1 cellular context compared by ENCODE assay signal in genomic region chr19:4589579-4590410, GRCh38.
TF ChIP-seq lines count a peak whose summit lies in the region.

No MANE protein-coding gene starts in this region.

TF ChIP-seq in K562, 482 proteins besides CTCF, POLR2A, EP300 and RAD21 (continues in another document):
- TF ChIP-seq ATF7 (IDR thresholded peaks at IDR 0.05), result 0 out of 2 replicates have a peak, but pooled peaks have one; percentile 42
- TF ChIP-seq ELF1 (tag; IDR thresholded peaks at IDR 0.05), result 0 out of 2 replicates have a peak, but pooled peaks have one; percentile 17
- TF ChIP-seq FOXK2 (conservative IDR thresholded peaks at IDR 0.05 in 1 of 2, IDR thresholded peaks at IDR 0.05 in 1 of 2; ENCODE audit: low read depth in 2 of 2), result 0 out of 4 replicates have a peak, but pooled peaks of 1 of the 2 experiments have one; percentile 41
- peak; percentile 91 for TF ChIP-seq ZFP36 (IDR thresholded peaks at IDR 0.05; ENCODE audit: low read depth, low read length, partially characterized antibody)
- peak; percentile 24; the same call in 1 of the 2 replicates for TF ChIP-seq CTBP1 (IDR thresholded peaks at IDR 0.05; ENCODE audit: borderline replicate concordance)
- TF ChIP-seq MEIS2 (IDR thresholded peaks at IDR 0.05; ENCODE audit: partially characterized antibody), result peak; percentile 56
- TF ChIP-seq MEF2D (tag; conservative IDR thresholded peaks at IDR 0.05; ENCODE audit: low read depth), result no peak
- peak; percentile 57 for TF ChIP-seq PKNOX1 (IDR thresholded peaks at IDR 0.05)
- TF ChIP-seq CTCFL (IDR thresholded peaks at IDR 0.05; ENCODE audit: borderline replicate concordance, insufficient read depth, low read depth, low read length, poor library complexity, severe bottlenecking), result peak; percentile 90
- TF ChIP-seq SMC3 (conservative IDR thresholded peaks at IDR 0.05; ENCODE audit: insufficient read depth, low read depth, low read length), result peak; percentile 45
- 0 out of 2 replicates have a peak, but pooled peaks have one; percentile 6 for TF ChIP-seq JUN (IDR thresholded peaks at IDR 0.05; ENCODE audit: borderline replicate concordance, low read depth, low read length)
- no peak for TF ChIP-seq JUN (CRISPR knock-in tag; IDR thresholded peaks at IDR 0.05; ENCODE audit: borderline replicate concordance)
- TF ChIP-seq ZBTB7A (IDR thresholded peaks at IDR 0.05; ENCODE audit: borderline replicate concordance, control insufficient read depth, low read depth, low read length), result peak; percentile 89
- TF ChIP-seq CREB1 (IDR thresholded peaks at IDR 0.05), result no peak; the same call in 1 of the 2 replicates
- peak; percentile 41; the same call in 1 of the 2 replicates for TF ChIP-seq CREB1 (CRISPR knock-in tag; IDR thresholded peaks at IDR 0.05)
- TF ChIP-seq ATF1 (CRISPR knock-in tag; IDR thresholded peaks at IDR 0.05), result no peak
- TF ChIP-seq ATF1 (tag; IDR thresholded peaks at IDR 0.05), result 0 out of 2 replicates have a peak, but pooled peaks have one; percentile 13
- peak; percentile 59 for TF ChIP-seq BCOR (IDR thresholded peaks at IDR 0.05)
- no peak for TF ChIP-seq SETDB1 (IDR thresholded peaks at IDR 0.05; ENCODE audit: low read length)
- TF ChIP-seq ZZZ3 (IDR thresholded peaks at IDR 0.05), result no peak
- TF ChIP-seq TOE1 (IDR thresholded peaks at IDR 0.05; ENCODE audit: borderline replicate concordance), result 0 out of 2 replicates have a peak, but pooled peaks have one; percentile 21
- TF ChIP-seq TOE1 (CRISPR knock-in tag; IDR thresholded peaks at IDR 0.05; ENCODE audit: borderline replicate concordance, low read depth), result no peak
- no peak for TF ChIP-seq GABPB2 (CRISPR knock-in tag; conservative IDR thresholded peaks at IDR 0.05)
- 0 out of 2 replicates have a peak, but pooled peaks have one; percentile 38 for TF ChIP-seq JUND (IDR thresholded peaks at IDR 0.05; ENCODE audit: borderline replicate concordance, low read depth, low read length)
- TF ChIP-seq JUND (tag; IDR thresholded peaks at IDR 0.05; ENCODE audit: borderline replicate concordance, low read depth, low read length), result no peak; the same call in 2 of the 3 replicates
- 0 out of 2 replicates have a peak, but pooled peaks have one; percentile 32 for TF ChIP-seq FOXP4 (CRISPR knock-in tag; IDR thresholded peaks at IDR 0.05; ENCODE audit: borderline replicate concordance)
- TF ChIP-seq E2F6 (IDR thresholded peaks at IDR 0.05; ENCODE audit: borderline replicate concordance in 1 of 2, extremely low read depth in 1 of 2, insufficient read depth in 1 of 2, insufficient read length in 1 of 2, low read depth in 1 of 2, low read length in 1 of 2, poor library complexity in 1 of 2, severe bottlenecking in 1 of 2), result peak in 1 of 2 experiments; percentile 19
- peak; percentile 48; the same call in 1 of the 2 replicates for TF ChIP-seq CREM (IDR thresholded peaks at IDR 0.05; ENCODE audit: low read depth)
- 0 out of 2 replicates have a peak, but pooled peaks have one; percentile 16 for TF ChIP-seq NR2C1 (IDR thresholded peaks at IDR 0.05)
- TF ChIP-seq NR2C1 (tag; IDR thresholded peaks at IDR 0.05), result no peak
- TF ChIP-seq HCFC1 (IDR thresholded peaks at IDR 0.05; ENCODE audit: low read depth, low read length), result 0 out of 2 replicates have a peak, but pooled peaks have one; percentile 13
- TF ChIP-seq ZBTB40 (IDR thresholded peaks at IDR 0.05), result 0 out of 2 replicates have a peak, but pooled peaks have one; percentile 45
- no peak for TF ChIP-seq ZBTB40 (CRISPR knock-in tag; IDR thresholded peaks at IDR 0.05)
- TF ChIP-seq L3MBTL2 (IDR thresholded peaks at IDR 0.05), result peak; percentile 72
- TF ChIP-seq UBTF (IDR thresholded peaks at IDR 0.05; ENCODE audit: borderline replicate concordance in 1 of 2, low read depth in 2 of 2, low read length in 2 of 2), result no peak
- no peak for TF ChIP-seq ID3 (CRISPR knock-in tag; IDR thresholded peaks at IDR 0.05)
- TF ChIP-seq ID3 (tag; IDR thresholded peaks at IDR 0.05), result 0 out of 2 replicates have a peak, but pooled peaks have one; percentile 27
- TF ChIP-seq NRF1 (conservative IDR thresholded peaks at IDR 0.05 in 1 of 2, IDR thresholded peaks at IDR 0.05 in 1 of 2), result 0 out of 4 replicates have a peak, but pooled peaks of 1 of the 2 experiments have one; percentile 17
- peak; percentile 33; the same call in 1 of the 2 replicates for TF ChIP-seq TFAP4 (CRISPR knock-in tag; IDR thresholded peaks at IDR 0.05; ENCODE audit: borderline replicate concordance)
- peak in 1 of 3 experiments; percentile 51 for TF ChIP-seq YY1 (IDR thresholded peaks at IDR 0.05; ENCODE audit: borderline replicate concordance in 1 of 3, control insufficient read depth in 1 of 3, extremely low read depth in 1 of 3, insufficient read depth in 3 of 3, insufficient read length in 1 of 3, insufficient replicate concordance in 2 of 3, low read depth in 1 of 3, low read length in 2 of 3)
- TF ChIP-seq MTA3 (IDR thresholded peaks at IDR 0.05; ENCODE audit: borderline replicate concordance), result no peak
- no peak for TF ChIP-seq ZNF696 (CRISPR knock-in tag; conservative IDR thresholded peaks at IDR 0.05)
